In genomic region chr16:75111514-75112280, GRCh38 we compare ENCODE assay signal across 8 cellular contexts. TPM values are rescaled to one million over a fixed set of nuclear protein-coding genes. Genes with fewer than 3 reads are reported as not detected.
A peak's percentile ranks its signal among the peaks of the same experiment; 100 is the strongest.
DNase-seq lines count a peak whose midpoint lies in the region; ATAC-seq, FAIRE-seq and TF ChIP-seq lines count a peak whose summit lies in the region.

No MANE protein-coding gene starts in this region.

- peaks cover 31% of the 10 kb centered on the region for H3F3A ChIP-seq in SU-DHL-6 (ENCODE audit: insufficient read depth)

- peaks cover 38% of the 10 kb centered on the region for H3K4me1 ChIP-seq in keratinocyte (ENCODE audit: control insufficient read depth, extremely low read depth, insufficient read depth, low read length)
- peaks cover 46 to 82% (median 78%) of the 10 kb centered on the region in 4 donors for H3K4me1 ChIP-seq in upper lobe of left lung

- no peaks in the 10 kb centered on the region for H3K27me3 ChIP-seq in SU-DHL-6 (ENCODE audit: low read length)
- no peaks in the 10 kb centered on the region for H3K27me3 ChIP-seq in keratinocyte (ENCODE audit: control insufficient read depth, extremely low read depth, insufficient read depth, low read length)
- H3K27me3 ChIP-seq in upper lobe of left lung = no peaks in the 10 kb centered on the region

- no peaks in the 10 kb centered on the region for H3K9me2 ChIP-seq in SU-DHL-6 (replicated peaks; ENCODE audit: insufficient read depth, low read length)

- H2AFZ ChIP-seq in SU-DHL-6 (ENCODE audit: low read depth, low read length, severe bottlenecking) (no peak overlapping the region), keratinocyte (ENCODE audit: control insufficient read depth, low read length) (no peak overlapping the region)

- no peak overlapping the region for H3K27ac Mint-ChIP-seq in activated naive CD8-positive, alpha-beta T cell
- H3K27ac Mint-ChIP-seq in activated naive CD8-positive, alpha-beta T cell treated with anti-CD3 and anti-CD28 coated beads for 36 hours = no peak overlapping the region

- no peak for ATAC-seq in upper lobe of left lung (ENCODE audit: low FRiP score in 2 of 2)

- H3K4me2 ChIP-seq in SU-DHL-6 (ENCODE audit: low read depth, low read length, poor library complexity, severe bottlenecking) (no peak overlapping the region), keratinocyte (ENCODE audit: control insufficient read depth, extremely low read depth, insufficient read depth, low read depth, low read length) (peak overlapping the region; percentile 75)

- peak overlapping the region; percentile 38 for H3K4me3 Mint-ChIP-seq in activated naive CD8-positive, alpha-beta T cell
- no peak overlapping the region for H3K4me3 Mint-ChIP-seq in activated naive CD8-positive, alpha-beta T cell treated with anti-CD3 and anti-CD28 coated beads for 36 hours

- WGBS in upper lobe of left lung, 2 donors = 17 to 33% methylated on average over 10 to 16 of the region's 16 CpGs

- DNase-seq in activated naive CD8-positive, alpha-beta T cell treated with anti-CD3 and anti-CD28 coated beads for 36 hours = no peak
- DNase-seq in keratinocyte (ENCODE audit: low read depth, low spot score) = no peak
- DNase-seq in upper lobe of left lung = no peak
- DNase-seq in germinal center (ENCODE audit: low spot score) = no peak
- no peak for DNase-seq in OCI-M1 (lab: John Stamatoyannopoulos, UW)
- no peak for DNase-seq in RPMI8226

- peak overlapping the region; percentile 66; the same call in 1 of the 2 replicates for H3K9ac ChIP-seq in SU-DHL-6 (ENCODE audit: low read length)
- H3K9ac ChIP-seq in keratinocyte (ENCODE audit: control insufficient read depth, extremely low read depth, insufficient read depth, low read length) = no peak overlapping the region

- TF ChIP-seq CTCF in SU-DHL-6 (IDR thresholded peaks at IDR 0.05; ENCODE audit: insufficient read depth, low read length, poor library complexity, severe bottlenecking) (no peak), keratinocyte (optimal IDR thresholded peaks at IDR 0.05 in 1 of 3, IDR thresholded peaks at IDR 0.05 in 1 of 3, conservative IDR thresholded peaks at IDR 0.05 in 1 of 3; ENCODE audit: extremely low read depth in 1 of 3, insufficient read depth in 2 of 3, low read length in 3 of 3) (no peak), upper lobe of left lung (IDR thresholded peaks at IDR 0.05) (peak in 1 of 6 experiments; percentile 23)

- H3K36me3 ChIP-seq in SU-DHL-6 (ENCODE audit: low read length) (no peaks in the 10 kb centered on the region), keratinocyte (ENCODE audit: control insufficient read depth in 2 of 2, extremely low read depth in 1 of 2, insufficient read depth in 2 of 2, low read length in 2 of 2) (peaks cover 2 to 3% of the 10 kb centered on the region in 2 experiments), upper lobe of left lung (peaks cover 0 to 3% (median 0%) of the 10 kb centered on the region in 4 donors)

- H3K36me3 Mint-ChIP-seq in activated naive CD8-positive, alpha-beta T cell = no peaks in the 10 kb centered on the region
- peaks cover 3% of the 10 kb centered on the region for H3K36me3 Mint-ChIP-seq in activated naive CD8-positive, alpha-beta T cell treated with anti-CD3 and anti-CD28 coated beads for 36 hours

- H3K9me1 ChIP-seq in keratinocyte (ENCODE audit: control insufficient read depth, extremely low read depth, insufficient read depth, low read length) = no peaks in the 10 kb centered on the region

- H3K27ac ChIP-seq in SU-DHL-6 (ENCODE audit: low read depth, low read length) (no peak overlapping the region), keratinocyte (ENCODE audit: control insufficient read depth, insufficient read depth, low read length) (peak overlapping the region; percentile 75), upper lobe of left lung (peak overlapping the region; percentile 34 to 90 (median 70))

- H3K9me3 ChIP-seq in SU-DHL-6 (ENCODE audit: insufficient read depth, low read length) (no peaks in the 10 kb centered on the region), keratinocyte (ENCODE audit: control insufficient read depth, low read depth, low read length) (no peaks in the 10 kb centered on the region), upper lobe of left lung (no peaks in the 10 kb centered on the region)

- H3K79me2 ChIP-seq in SU-DHL-6 (ENCODE audit: insufficient read depth, low read length) (no peaks in the 10 kb centered on the region), keratinocyte (ENCODE audit: control insufficient read depth, insufficient read depth, low read length) (no peaks in the 10 kb centered on the region)

- TF ChIP-seq POLR2A in upper lobe of left lung (IDR thresholded peaks at IDR 0.05) = no peak

- H3K4me1 Mint-ChIP-seq in activated naive CD8-positive, alpha-beta T cell (ENCODE audit: low read depth) = peaks cover 29% of the 10 kb centered on the region
- H3K4me1 Mint-ChIP-seq in activated naive CD8-positive, alpha-beta T cell treated with anti-CD3 and anti-CD28 coated beads for 36 hours = peaks cover 38% of the 10 kb centered on the region

- dilution Hi-C loops in keratinocyte (cut with MboI; ENCODE audit: extremely low pct_ligation_motif_present, low sequenced_read_pairs) = no loop called here

- H4K20me1 ChIP-seq in SU-DHL-6 (ENCODE audit: low read depth, low read length) (no peaks in the 10 kb centered on the region), keratinocyte (ENCODE audit: control insufficient read depth, extremely low read depth, insufficient read depth, low read length) (no peaks in the 10 kb centered on the region)

- TF ChIP-seq EP300 in upper lobe of left lung (IDR thresholded peaks at IDR 0.05) = no peak

- H3K4me3 ChIP-seq in SU-DHL-6 (ENCODE audit: insufficient read depth, low read length, poor library complexity, severe bottlenecking) (no peak overlapping the region), keratinocyte (ENCODE audit: control insufficient read depth in 2 of 3, extremely low read depth in 1 of 3, insufficient read depth in 2 of 3, low read depth in 1 of 3, low read length in 3 of 3) (no peak overlapping the region), upper lobe of left lung (peak overlapping the region in 2 of 4 donors; percentile 12 to 29)

- peaks cover 4% of the 10 kb centered on the region for H3K27me3 Mint-ChIP-seq in activated naive CD8-positive, alpha-beta T cell
- peaks cover 18% of the 10 kb centered on the region for H3K27me3 Mint-ChIP-seq in activated naive CD8-positive, alpha-beta T cell treated with anti-CD3 and anti-CD28 coated beads for 36 hours

- FAIRE-seq in keratinocyte (lab: Jason Lieb, UNC) = no peak

- no peaks in the 10 kb centered on the region for H3K9me3 Mint-ChIP-seq in activated naive CD8-positive, alpha-beta T cell (ENCODE audit: low read depth)
- no peaks in the 10 kb centered on the region for H3K9me3 Mint-ChIP-seq in activated naive CD8-positive, alpha-beta T cell treated with anti-CD3 and anti-CD28 coated beads for 36 hours

RNA-seq across cellular contexts. Expression of gene LDHD, which starts 4.9 kb away (rescaled TPM):
- not detected for total RNA-seq in activated naive CD8-positive, alpha-beta T cell treated with anti-CD3 and anti-CD28 coated beads for 36 hours
- polyA plus RNA-seq in keratinocyte = 0.34 to 0.62 TPM (median 0.52 TPM) in 3 replicates
- polyA plus RNA-seq in keratinocyte (2011; ENCODE audit: low read depth) = not detected
- polyA plus RNA-seq in keratinocyte (2011; cell fraction: cytosol; rRNA removed) = 0.15 and 0.26 TPM in 2 replicates
- polyA plus RNA-seq in keratinocyte (2011; cell fraction: nucleus; rRNA removed) = 0.43 and 0.72 TPM in 2 replicates
- 0.14 and 0.87 TPM in 2 replicates for polyA plus RNA-seq in keratinocyte (2012; ENCODE audit: low replicate concordance)
- polyA minus RNA-seq in keratinocyte = 0.13 to 0.20 TPM in 2 of 3 replicates, not detected in the other
- polyA minus RNA-seq in keratinocyte (2011; cell fraction: cytosol; rRNA and poly(A)+ RNA removed) = 2.5 TPM
- 0.47 and 0.74 TPM in 2 replicates for polyA minus RNA-seq in keratinocyte (2011; cell fraction: nucleus; rRNA and poly(A)+ RNA removed)
- total RNA-seq in upper lobe of left lung = 10 to 100 TPM in 5 of 6 donors, 1 to 10 TPM in 1; 7.8 to 35.6 (median 16.8) TPM

RNA-seq across cellular contexts. Expression of gene ZFP1, which starts 36.6 kb away (rescaled TPM):
- 10 to 100 TPM; 18.7 to 19.0 TPM for total RNA-seq in activated naive CD8-positive, alpha-beta T cell treated with anti-CD3 and anti-CD28 coated beads for 36 hours
- 4.7 to 8.6 TPM (median 6.7 TPM) in 3 replicates for polyA plus RNA-seq in keratinocyte
- polyA plus RNA-seq in keratinocyte (2011; ENCODE audit: low read depth) = 3.4 TPM
- 3.6 and 6.3 TPM in 2 replicates for polyA plus RNA-seq in keratinocyte (2011; cell fraction: cytosol; rRNA removed)
- polyA plus RNA-seq in keratinocyte (2011; cell fraction: nucleus; rRNA removed) = 5.0 and 5.4 TPM in 2 replicates
- polyA plus RNA-seq in keratinocyte (2012; ENCODE audit: low replicate concordance) = 3.0 and 6.5 TPM in 2 replicates
- polyA minus RNA-seq in keratinocyte = 3.5 to 7.3 TPM (median 4.5 TPM) in 3 replicates
- polyA minus RNA-seq in keratinocyte (2011; cell fraction: cytosol; rRNA and poly(A)+ RNA removed) = 15.5 TPM
- polyA minus RNA-seq in keratinocyte (2011; cell fraction: nucleus; rRNA and poly(A)+ RNA removed) = 5.4 and 9.1 TPM in 2 replicates
- 10 to 100 TPM in 1 of 6 donors, 1 to 10 TPM in 5; 4.2 to 10.8 (median 7.0) TPM for total RNA-seq in upper lobe of left lung

Comparison
In these comparisons a context has a peak if more than half of its experiments do, and no peak if none do; other contexts are left out.
1. RNA of gene LDHD, which starts 4.9 kb away (total RNA-seq): 7.8 to 35.6 TPM in upper lobe of left lung; not detected in activated naive CD8-positive, alpha-beta T cell treated with anti-CD3 and anti-CD28 coated beads for 36 hours; every median in the first group is over 4 times any median in the second.